8 cellular contexts compared by ENCODE assay signal in genomic region chr13:29598321-29598720, GRCh38.
"Had no signal": no experiment of that assay in that cellular context is flagged by ENCODE, and none has a peak within 500 bp of the region (broad histone marks: within the 10 kb centered on the region; RNA-seq: fewer than 3 reads in every experiment).

No MANE protein-coding gene starts in this region.

- H3K9me3 ChIP-seq: HAP-1 had no signal

- H3K4me3 Mint-ChIP-seq: GM23338, HFFc6 had no signal

- H3K27ac ChIP-seq: HL-60 had no signal

- H2AFZ ChIP-seq: GM23338 had no signal

- DNase-seq: HFFc6, KG1 had no signal

- H3K27ac Mint-ChIP-seq: GM23338, HFFc6, IgD-negative memory B cell had no signal

- ATAC-seq: GM23338, HCT116, HepG2 had no signal

- H3K4me3 ChIP-seq: GM23338, HAP-1 had no signal

- H3K36me3 Mint-ChIP-seq: IgD-negative memory B cell had no signal

- H3K4me2 ChIP-seq: GM23338 had no signal

- H3K9me3 Mint-ChIP-seq: GM23338, HFFc6, IgD-negative memory B cell had no signal
